8 cellular contexts compared by ENCODE assay signal in genomic region chr14:53929871-53930685, GRCh38. TPM values are rescaled to one million over a fixed set of nuclear protein-coding genes. Genes with fewer than 3 reads are reported as not detected.
DNase-seq lines count a peak whose midpoint lies in the region; ATAC-seq, FAIRE-seq and TF ChIP-seq lines count a peak whose summit lies in the region.

No MANE protein-coding gene starts in this region.

- intact Hi-C loops in Panc1 (cut with micrococcal nuclease; ENCODE audit: unreplicated experiment), result no loop called here
- intact Hi-C loops in activated T-helper 1 cell treated with anti-CD3 and anti-CD28 coated beads, Interleukin-12 subunit alpha, Interleukin-12 subunit beta, Interleukin-2, Interleukin-4 antibody, amounts not matched to agents 30 ng/mL and 10 ng/mL and 1 ng/mL, durations not matched to agents 14 hours and 24 hours and 36 hours (cut with micrococcal nuclease), result loop anchor here (2.0 kb wide), 1 partner anchor 245 kb away; no protein-coding TSS in a partner anchor

- no peaks in the 10 kb centered on the region for H3K27me3 Mint-ChIP-seq in activated T-helper 1 cell treated with anti-CD3 and anti-CD28 coated beads, Interleukin-12 subunit alpha, Interleukin-12 subunit beta, Interleukin-2, Interleukin-4 antibody, amounts not matched to agents 30 ng/mL and 10 ng/mL and 1 ng/mL, durations not matched to agents 14 hours and 24 hours and 36 hours (ENCODE audit: insufficient read depth)

- no peak for TF ChIP-seq EP300 in A549 (IDR thresholded peaks at IDR 0.05)

- no peak for TF ChIP-seq POLR2A in A549 (IDR thresholded peaks at IDR 0.05; ENCODE audit: low read length)

- no peak overlapping the region for H3K27ac Mint-ChIP-seq in activated T-helper 1 cell treated with anti-CD3 and anti-CD28 coated beads, Interleukin-12 subunit alpha, Interleukin-12 subunit beta, Interleukin-2, Interleukin-4 antibody, amounts not matched to agents 30 ng/mL and 10 ng/mL and 1 ng/mL, durations not matched to agents 14 hours and 24 hours and 36 hours

- CTCF ChIA-PET in A549 (lab: Yijun Ruan, JAX), result interaction anchor here (0.6 to 1.4 kb wide), 12 partner anchors 8 to 418 kb away, joined by 3 to 6 read pairs (median 4); partner anchors contain the start of gene BMP4
- CTCF ChIA-PET in Panc1 (lab: Charles Lee), result interaction anchor here (0.9 kb wide), 1 partner anchor 244 kb away, joined by 3 read pairs; no protein-coding TSS in a partner anchor

- ATAC-seq in A549 (peak; percentile 50 to 63; a peak in 3 of 6 replicates), Panc1 (no peak), HG03432 (IDR thresholded peaks at IDR 0.05; ENCODE audit: unreplicated experiment) (no peak), GM18520 (IDR thresholded peaks at IDR 0.05; ENCODE audit: unreplicated experiment) (no peak)

- POLR2A ChIA-PET in A549 (lab: Yijun Ruan, JAX) (no interaction called here), Panc1 (lab: Charles Lee) (no interaction called here)

- FAIRE-seq in A549 (lab: Jason Lieb, UNC), result no peak

- TF ChIP-seq CTCF in A549 (IDR thresholded peaks at IDR 0.05) (peak; percentile 54), Panc1 (IDR thresholded peaks at IDR 0.05) (peak; percentile 68), fibroblast of villous mesenchyme (IDR thresholded peaks at IDR 0.05; ENCODE audit: insufficient read depth, low read depth, low read length) (peak; percentile 48)

- BruUV-seq in Panc1 (replicated peaks; lab: Mats Ljungman, UMichigan), result no TSS peak

- no peaks in the 10 kb centered on the region for H3K4me1 Mint-ChIP-seq in activated T-helper 1 cell treated with anti-CD3 and anti-CD28 coated beads, Interleukin-12 subunit alpha, Interleukin-12 subunit beta, Interleukin-2, Interleukin-4 antibody, amounts not matched to agents 30 ng/mL and 10 ng/mL and 1 ng/mL, durations not matched to agents 14 hours and 24 hours and 36 hours (ENCODE audit: low read depth)

- H3K27ac ChIP-seq in A549 (no peak overlapping the region), Panc1 (ENCODE audit: low read length) (no peak overlapping the region)

- TF ChIP-seq RAD21 in A549 (conservative IDR thresholded peaks at IDR 0.05 in 1 of 2, IDR thresholded peaks at IDR 0.05 in 1 of 2), result peak; percentile 33 to 54; a peak in 4 of 5 replicates

- peaks cover 11% of the 10 kb centered on the region; the same call in 2 of the 3 replicates for H3K4me1 ChIP-seq in A549
- no peaks in the 10 kb centered on the region for H3K4me1 ChIP-seq in Panc1 (ENCODE audit: control insufficient read depth, insufficient read depth, low read length)

- H3K4me3 ChIP-seq in A549 (no peak overlapping the region), Panc1 (ENCODE audit: low read depth in 2 of 2, low read length in 2 of 2) (no peak overlapping the region), fibroblast of villous mesenchyme (ENCODE audit: low read depth, low read length) (no peak overlapping the region)

- H3K9me3 ChIP-seq in A549 (no peaks in the 10 kb centered on the region), Panc1 (ENCODE audit: control insufficient read depth, insufficient read depth, low read depth, low read length) (no peaks in the 10 kb centered on the region)

- WGBS in A549 (ENCODE audit: missing lambda C conversion rate), result 88% methylated on average over 2 of the region's 2 CpGs

- H3K27me3 ChIP-seq in Panc1 (ENCODE audit: control insufficient read depth, insufficient read depth, low read length), result no peaks in the 10 kb centered on the region

- DNase-seq in A549 (ENCODE audit: low read depth in 1 of 2, low spot score in 1 of 2), result peak; percentile 22 to 28
- DNase-seq in G401 (ENCODE audit: low spot score), result peak; percentile 56
- DNase-seq in Panc1 (ENCODE audit: low read depth, low spot score), result peak; percentile 4
- DNase-seq in fibroblast of villous mesenchyme (ENCODE audit: low read depth), result peak; percentile 38
- no peak for DNase-seq in GDM1 (lab: John Stamatoyannopoulos, UW)
- no peak for DNase-seq in activated T-helper 1 cell treated with anti-CD3 and anti-CD28 coated beads, Interleukin-12 subunit alpha, Interleukin-12 subunit beta, Interleukin-2, Interleukin-4 antibody, amounts not matched to agents 30 ng/mL and 10 ng/mL and 1 ng/mL, durations not matched to agents 14 hours and 24 hours and 36 hours (ENCODE audit: low spot score)

- H3K36me3 ChIP-seq in Panc1 (ENCODE audit: control insufficient read depth, insufficient read depth, low read length), result no peaks in the 10 kb centered on the region

- in situ Hi-C loops in G401 (cut with HindIII; ENCODE audit: low sequenced_read_pairs) (loop anchor here (25.0 kb wide), 1 partner anchor 407 kb away; no protein-coding TSS in a partner anchor), Panc1 (cut with HindIII; ENCODE audit: low pct_unique_long_range_greater_than_20kb, low sequenced_read_pairs) (no loop called here)

- H3K4me3 Mint-ChIP-seq in activated T-helper 1 cell treated with anti-CD3 and anti-CD28 coated beads, Interleukin-12 subunit alpha, Interleukin-12 subunit beta, Interleukin-2, Interleukin-4 antibody, amounts not matched to agents 30 ng/mL and 10 ng/mL and 1 ng/mL, durations not matched to agents 14 hours and 24 hours and 36 hours, result no peak overlapping the region

- H3K4me2 ChIP-seq in A549, result no peak overlapping the region

- H3K36me3 Mint-ChIP-seq in activated T-helper 1 cell treated with anti-CD3 and anti-CD28 coated beads, Interleukin-12 subunit alpha, Interleukin-12 subunit beta, Interleukin-2, Interleukin-4 antibody, amounts not matched to agents 30 ng/mL and 10 ng/mL and 1 ng/mL, durations not matched to agents 14 hours and 24 hours and 36 hours (ENCODE audit: low read depth), result no peaks in the 10 kb centered on the region

- H3K9me3 Mint-ChIP-seq in activated T-helper 1 cell treated with anti-CD3 and anti-CD28 coated beads, Interleukin-12 subunit alpha, Interleukin-12 subunit beta, Interleukin-2, Interleukin-4 antibody, amounts not matched to agents 30 ng/mL and 10 ng/mL and 1 ng/mL, durations not matched to agents 14 hours and 24 hours and 36 hours, result no peaks in the 10 kb centered on the region

TF ChIP-seq in A549, 52 proteins besides CTCF, POLR2A, EP300 and RAD21:
- TF ChIP-seq FOSB (CRISPR knock-in tag; IDR thresholded peaks at IDR 0.05) (no peak), BHLHE40 (IDR thresholded peaks at IDR 0.05; ENCODE audit: low read depth, low read length) (no peak), SMC3 (IDR thresholded peaks at IDR 0.05) (peak; percentile 52; the same call in 2 of the 3 replicates), JUN (IDR thresholded peaks at IDR 0.05) (no peak), JUNB (IDR thresholded peaks at IDR 0.05) (no peak)

RNA-seq across cellular contexts. Expression of gene BMP4, which starts 26.5 kb away (rescaled TPM):
- polyA plus RNA-seq in A549 (2011; rRNA removed), result 8.9 and 12.4 TPM in 2 replicates
- polyA plus RNA-seq in A549 (2012; cell fraction: cytosol; rRNA removed), result 3.2 and 3.4 TPM in 2 replicates
- 2.4 and 2.5 TPM in 2 replicates for polyA plus RNA-seq in A549 (2012; cell fraction: nucleus; rRNA removed)
- 3.1 to 4.5 TPM (median 4.1 TPM) in 3 replicates for polyA plus RNA-seq in A549 (2017; fragmentation: RNase III; extraction: RNeasy Plus Mini Kit Qiagen cat#74134 plus additional on column Dnase treatment)
- 7.2 and 11.2 TPM in 2 replicates for polyA minus RNA-seq in A549 (2011; rRNA and poly(A)+ RNA removed)
- 461 and 546 TPM in 2 replicates for total RNA-seq in G401 (2014; rRNA removed; shearing (Covaris generic))
- 0.87 TPM for total RNA-seq in Panc1 (2021; ENCODE audit: unreplicated experiment)
- 0.25 TPM for polyA plus RNA-seq in Panc1 (2012; ENCODE audit: insufficient read length)
- 9.9 and 11.0 TPM in 2 replicates for total RNA-seq in fibroblast of villous mesenchyme
- not detected in 2 replicates for total RNA-seq in activated T-helper 1 cell treated with anti-CD3 and anti-CD28 coated beads, Interleukin-12 subunit alpha, Interleukin-12 subunit beta, Interleukin-2, Interleukin-4 antibody, amounts not matched to agents 30 ng/mL and 10 ng/mL and 1 ng/mL, durations not matched to agents 14 hours and 24 hours and 36 hours

Comparison
In these comparisons a context has a peak if more than half of its experiments do, and no peak if none do; other contexts are left out.
1. ATAC-seq: peak in A549 (2 of 2); none in Panc1 (single experiment), HG03432 (single experiment) and GM18520 (single experiment).
2. DNase-seq: peak in A549 (2 of 2), G401 (single experiment), Panc1 (single experiment) and fibroblast of villous mesenchyme (single experiment); none in GDM1 (single experiment) and activated T-helper 1 cell treated with anti-CD3 and anti-CD28 coated beads, Interleukin-12 subunit alpha, Interleukin-12 subunit beta, Interleukin-2, Interleukin-4 antibody, amounts not matched to agents 30 ng/mL and 10 ng/mL and 1 ng/mL, durations not matched to agents 14 hours and 24 hours and 36 hours (single experiment).
3. RNA of gene BMP4, which starts 26.5 kb away (total RNA-seq): 461 to 546 TPM in G401; 9.9 to 11.0 TPM in fibroblast of villous mesenchyme, 0.87 TPM in Panc1 (single experiment) and not detected in activated T-helper 1 cell treated with anti-CD3 and anti-CD28 coated beads, Interleukin-12 subunit alpha, Interleukin-12 subunit beta, Interleukin-2, Interleukin-4 antibody, amounts not matched to agents 30 ng/mL and 10 ng/mL and 1 ng/mL, durations not matched to agents 14 hours and 24 hours and 36 hours; every median in the first group is over 10 times any median in the second.
4. Peak in every context shown above with its lines, with median percentiles within 50 percentile points of each other: CTCF ChIP-seq.